Comparison of ENCODE assay signal across 1 cellular context in the genomic region with DNA sequence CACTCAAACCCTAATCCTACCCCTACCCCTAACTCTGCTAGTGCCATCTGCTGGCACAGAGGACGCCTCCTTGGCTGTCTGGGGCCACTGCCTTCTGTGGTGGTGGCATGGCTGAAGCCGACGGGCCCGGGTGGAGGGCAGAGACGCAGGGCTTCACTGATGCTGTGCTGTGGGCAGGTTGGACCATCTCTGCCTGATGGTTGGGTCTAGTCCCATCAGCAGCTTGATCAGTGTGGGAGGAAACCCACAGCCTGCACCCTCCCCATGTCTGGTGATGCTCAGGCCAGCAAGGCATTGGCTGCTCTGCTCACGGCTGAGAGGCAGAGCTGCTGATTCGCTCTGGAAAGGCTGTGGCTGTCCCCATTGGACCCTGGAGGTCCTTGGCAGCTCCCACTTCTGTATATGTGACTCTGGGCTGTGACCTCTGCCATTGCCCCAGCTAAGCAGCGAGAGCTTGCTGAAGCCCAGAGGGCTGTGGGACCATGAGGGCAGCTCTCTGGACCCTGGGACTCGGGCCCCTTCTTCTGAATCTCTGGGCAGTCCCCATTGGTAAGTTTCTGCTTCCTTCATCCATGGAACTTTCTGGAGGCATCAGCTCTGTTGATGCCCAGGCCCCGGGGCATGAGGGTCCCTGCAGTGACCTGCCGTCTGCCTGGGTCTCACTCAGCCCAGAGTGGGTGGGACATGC.
A peak's percentile ranks its signal among the peaks of the same experiment; 100 is the strongest.
TF ChIP-seq lines count a peak whose summit lies in the region.

A gene (plus strand): TSS at position 430 of the 688 bp plus-strand sequence. CDS start 53 bp downstream, at position 483.

TF ChIP-seq in K562, 482 proteins besides CTCF, POLR2A, EP300 and RAD21:
- TF ChIP-seq, protein P1, sequence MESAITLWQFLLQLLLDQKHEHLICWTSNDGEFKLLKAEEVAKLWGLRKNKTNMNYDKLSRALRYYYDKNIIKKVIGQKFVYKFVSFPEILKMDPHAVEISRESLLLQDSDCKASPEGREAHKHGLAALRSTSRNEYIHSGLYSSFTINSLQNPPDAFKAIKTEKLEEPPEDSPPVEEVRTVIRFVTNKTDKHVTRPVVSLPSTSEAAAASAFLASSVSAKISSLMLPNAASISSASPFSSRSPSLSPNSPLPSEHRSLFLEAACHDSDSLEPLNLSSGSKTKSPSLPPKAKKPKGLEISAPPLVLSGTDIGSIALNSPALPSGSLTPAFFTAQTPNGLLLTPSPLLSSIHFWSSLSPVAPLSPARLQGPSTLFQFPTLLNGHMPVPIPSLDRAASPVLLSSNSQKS (CRISPR knock-in tag; IDR thresholded peaks at IDR 0.05): no peak
- TF ChIP-seq, protein P2, sequence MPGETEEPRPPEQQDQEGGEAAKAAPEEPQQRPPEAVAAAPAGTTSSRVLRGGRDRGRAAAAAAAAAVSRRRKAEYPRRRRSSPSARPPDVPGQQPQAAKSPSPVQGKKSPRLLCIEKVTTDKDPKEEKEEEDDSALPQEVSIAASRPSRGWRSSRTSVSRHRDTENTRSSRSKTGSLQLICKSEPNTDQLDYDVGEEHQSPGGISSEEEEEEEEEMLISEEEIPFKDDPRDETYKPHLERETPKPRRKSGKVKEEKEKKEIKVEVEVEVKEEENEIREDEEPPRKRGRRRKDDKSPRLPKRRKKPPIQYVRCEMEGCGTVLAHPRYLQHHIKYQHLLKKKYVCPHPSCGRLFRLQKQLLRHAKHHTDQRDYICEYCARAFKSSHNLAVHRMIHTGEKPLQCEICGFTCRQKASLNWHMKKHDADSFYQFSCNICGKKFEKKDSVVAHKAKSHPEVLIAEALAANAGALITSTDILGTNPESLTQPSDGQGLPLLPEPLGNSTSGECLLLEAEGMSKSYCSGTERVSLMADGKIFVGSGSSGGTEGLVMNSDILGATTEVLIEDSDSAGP (CRISPR knock-in tag; IDR thresholded peaks at IDR 0.05): no peak
- TF ChIP-seq SMARCE1 (IDR thresholded peaks at IDR 0.05) (no peak), RCOR1 (IDR thresholded peaks at IDR 0.05; ENCODE audit: borderline replicate concordance in 1 of 2, low read depth in 2 of 2, low read length in 2 of 2) (peak in 1 of 2 experiments; percentile 67; a peak in 2 of 4 replicates), MXI1 (IDR thresholded peaks at IDR 0.05; ENCODE audit: low read depth, low read length) (no peak), SMARCA5 (IDR thresholded peaks at IDR 0.05) (no peak), ZNF133 (CRISPR knock-in tag; IDR thresholded peaks at IDR 0.05) (no peak), JUND (IDR thresholded peaks at IDR 0.05; ENCODE audit: borderline replicate concordance, low read depth, low read length) (0 out of 2 replicates have a peak, but pooled peaks have one; percentile 3), JUND (tag; IDR thresholded peaks at IDR 0.05; ENCODE audit: borderline replicate concordance, low read depth, low read length) (no peak), PHF8 (IDR thresholded peaks at IDR 0.05; ENCODE audit: borderline replicate concordance, low read length) (peak; percentile 9; the same call in 1 of the 2 replicates), TEAD4 (IDR thresholded peaks at IDR 0.05; ENCODE audit: low read length) (no peak), TEAD4 (CRISPR knock-in tag; IDR thresholded peaks at IDR 0.05; ENCODE audit: borderline replicate concordance) (no peak), COPS2 (conservative IDR thresholded peaks at IDR 0.05) (no peak), FOS (IDR thresholded peaks at IDR 0.05; ENCODE audit: extremely low read depth, insufficient read length) (peak; percentile 46), ESRRA (IDR thresholded peaks at IDR 0.05; ENCODE audit: borderline replicate concordance, low read depth) (no peak), NRF1 (conservative IDR thresholded peaks at IDR 0.05 in 1 of 2, IDR thresholded peaks at IDR 0.05 in 1 of 2) (peak; percentile 47 to 58), ZNF316 (IDR thresholded peaks at IDR 0.05) (no peak), NEUROD1 (IDR thresholded peaks at IDR 0.05; ENCODE audit: borderline replicate concordance, low read depth, low read length, partially characterized antibody) (peak; percentile 34), CTBP1 (IDR thresholded peaks at IDR 0.05; ENCODE audit: borderline replicate concordance) (peak; percentile 69; the same call in 1 of the 2 replicates), ELF2 (CRISPR knock-in tag; IDR thresholded peaks at IDR 0.05) (peak; percentile 39; the same call in 1 of the 2 replicates), BHLHE40 (IDR thresholded peaks at IDR 0.05; ENCODE audit: low read length) (peak; percentile 27; the same call in 1 of the 2 replicates), ZNF668 (CRISPR knock-in tag; IDR thresholded peaks at IDR 0.05) (no peak), SREBF1 (IDR thresholded peaks at IDR 0.05; ENCODE audit: borderline replicate concordance, low read depth, low read length) (peak; percentile 92)
- TF ChIP-seq, protein P3, sequence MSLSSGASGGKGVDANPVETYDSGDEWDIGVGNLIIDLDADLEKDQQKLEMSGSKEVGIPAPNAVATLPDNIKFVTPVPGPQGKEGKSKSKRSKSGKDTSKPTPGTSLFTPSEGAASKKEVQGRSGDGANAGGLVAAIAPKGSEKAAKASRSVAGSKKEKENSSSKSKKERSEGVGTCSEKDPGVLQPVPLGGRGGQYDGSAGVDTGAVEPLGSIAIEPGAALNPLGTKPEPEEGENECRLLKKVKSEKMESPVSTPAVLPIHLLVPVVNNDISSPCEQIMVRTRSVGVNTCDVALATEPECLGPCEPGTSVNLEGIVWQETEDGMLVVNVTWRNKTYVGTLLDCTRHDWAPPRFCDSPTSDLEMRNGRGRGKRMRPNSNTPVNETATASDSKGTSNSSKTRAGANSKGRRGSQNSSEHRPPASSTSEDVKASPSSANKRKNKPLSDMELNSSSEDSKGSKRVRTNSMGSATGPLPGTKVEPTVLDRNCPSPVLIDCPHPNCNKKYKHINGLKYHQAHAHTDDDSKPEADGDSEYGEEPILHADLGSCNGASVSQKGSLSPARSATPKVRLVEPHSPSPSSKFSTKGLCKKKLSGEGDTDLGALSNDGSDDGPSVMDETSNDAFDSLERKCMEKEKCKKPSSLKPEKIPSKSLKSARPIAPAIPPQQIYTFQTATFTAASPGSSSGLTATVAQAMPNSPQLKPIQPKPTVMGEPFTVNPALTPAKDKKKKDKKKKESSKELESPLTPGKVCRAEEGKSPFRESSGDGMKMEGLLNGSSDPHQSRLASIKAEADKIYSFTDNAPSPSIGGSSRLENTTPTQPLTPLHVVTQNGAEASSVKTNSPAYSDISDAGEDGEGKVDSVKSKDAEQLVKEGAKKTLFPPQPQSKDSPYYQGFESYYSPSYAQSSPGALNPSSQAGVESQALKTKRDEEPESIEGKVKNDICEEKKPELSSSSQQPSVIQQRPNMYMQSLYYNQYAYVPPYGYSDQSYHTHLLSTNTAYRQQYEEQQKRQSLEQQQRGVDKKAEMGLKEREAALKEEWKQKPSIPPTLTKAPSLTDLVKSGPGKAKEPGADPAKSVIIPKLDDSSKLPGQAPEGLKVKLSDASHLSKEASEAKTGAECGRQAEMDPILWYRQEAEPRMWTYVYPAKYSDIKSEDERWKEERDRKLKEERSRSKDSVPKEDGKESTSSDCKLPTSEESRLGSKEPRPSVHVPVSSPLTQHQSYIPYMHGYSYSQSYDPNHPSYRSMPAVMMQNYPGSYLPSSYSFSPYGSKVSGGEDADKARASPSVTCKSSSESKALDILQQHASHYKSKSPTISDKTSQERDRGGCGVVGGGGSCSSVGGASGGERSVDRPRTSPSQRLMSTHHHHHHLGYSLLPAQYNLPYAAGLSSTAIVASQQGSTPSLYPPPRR (CRISPR knock-in tag; IDR thresholded peaks at IDR 0.05; ENCODE audit: borderline replicate concordance): no peak
- TF ChIP-seq, protein P4, sequence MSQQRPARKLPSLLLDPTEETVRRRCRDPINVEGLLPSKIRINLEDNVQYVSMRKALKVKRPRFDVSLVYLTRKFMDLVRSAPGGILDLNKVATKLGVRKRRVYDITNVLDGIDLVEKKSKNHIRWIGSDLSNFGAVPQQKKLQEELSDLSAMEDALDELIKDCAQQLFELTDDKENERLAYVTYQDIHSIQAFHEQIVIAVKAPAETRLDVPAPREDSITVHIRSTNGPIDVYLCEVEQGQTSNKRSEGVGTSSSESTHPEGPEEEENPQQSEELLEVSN (IDR thresholded peaks at IDR 0.05; ENCODE audit: borderline replicate concordance in 1 of 2, extremely low read depth in 1 of 2, insufficient read depth in 1 of 2, insufficient read length in 1 of 2, low read depth in 1 of 2, low read length in 1 of 2, poor library complexity in 1 of 2, severe bottlenecking in 1 of 2): peak in 1 of 2 experiments; percentile 11
- TF ChIP-seq, protein P5, sequence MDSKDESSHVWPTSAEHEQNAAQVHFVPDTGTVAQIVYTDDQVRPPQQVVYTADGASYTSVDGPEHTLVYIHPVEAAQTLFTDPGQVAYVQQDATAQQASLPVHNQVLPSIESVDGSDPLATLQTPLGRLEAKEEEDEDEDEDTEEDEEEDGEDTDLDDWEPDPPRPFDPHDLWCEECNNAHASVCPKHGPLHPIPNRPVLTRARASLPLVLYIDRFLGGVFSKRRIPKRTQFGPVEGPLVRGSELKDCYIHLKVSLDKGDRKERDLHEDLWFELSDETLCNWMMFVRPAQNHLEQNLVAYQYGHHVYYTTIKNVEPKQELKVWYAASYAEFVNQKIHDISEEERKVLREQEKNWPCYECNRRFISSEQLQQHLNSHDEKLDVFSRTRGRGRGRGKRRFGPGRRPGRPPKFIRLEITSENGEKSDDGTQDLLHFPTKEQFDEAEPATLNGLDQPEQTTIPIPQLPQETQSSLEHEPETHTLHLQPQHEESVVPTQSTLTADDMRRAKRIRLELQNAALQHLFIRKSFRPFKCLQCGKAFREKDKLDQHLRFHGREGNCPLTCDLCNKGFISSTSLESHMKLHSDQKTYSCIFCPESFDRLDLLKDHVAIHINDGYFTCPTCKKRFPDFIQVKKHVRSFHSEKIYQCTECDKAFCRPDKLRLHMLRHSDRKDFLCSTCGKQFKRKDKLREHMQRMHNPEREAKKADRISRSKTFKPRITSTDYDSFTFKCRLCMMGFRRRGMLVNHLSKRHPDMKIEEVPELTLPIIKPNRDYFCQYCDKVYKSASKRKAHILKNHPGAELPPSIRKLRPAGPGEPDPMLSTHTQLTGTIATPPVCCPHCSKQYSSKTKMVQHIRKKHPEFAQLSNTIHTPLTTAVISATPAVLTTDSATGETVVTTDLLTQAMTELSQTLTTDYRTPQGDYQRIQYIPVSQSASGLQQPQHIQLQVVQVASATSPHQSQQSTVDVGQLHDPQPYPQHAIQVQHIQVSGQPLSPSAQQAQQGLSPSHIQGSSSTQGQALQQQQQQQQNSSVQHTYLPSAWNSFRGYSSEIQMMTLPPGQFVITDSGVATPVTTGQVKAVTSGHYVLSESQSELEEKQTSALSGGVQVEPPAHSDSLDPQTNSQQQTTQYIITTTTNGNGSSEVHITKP (IDR thresholded peaks at IDR 0.05; ENCODE audit: partially characterized antibody): peak; percentile 5
- TF ChIP-seq, protein P6, sequence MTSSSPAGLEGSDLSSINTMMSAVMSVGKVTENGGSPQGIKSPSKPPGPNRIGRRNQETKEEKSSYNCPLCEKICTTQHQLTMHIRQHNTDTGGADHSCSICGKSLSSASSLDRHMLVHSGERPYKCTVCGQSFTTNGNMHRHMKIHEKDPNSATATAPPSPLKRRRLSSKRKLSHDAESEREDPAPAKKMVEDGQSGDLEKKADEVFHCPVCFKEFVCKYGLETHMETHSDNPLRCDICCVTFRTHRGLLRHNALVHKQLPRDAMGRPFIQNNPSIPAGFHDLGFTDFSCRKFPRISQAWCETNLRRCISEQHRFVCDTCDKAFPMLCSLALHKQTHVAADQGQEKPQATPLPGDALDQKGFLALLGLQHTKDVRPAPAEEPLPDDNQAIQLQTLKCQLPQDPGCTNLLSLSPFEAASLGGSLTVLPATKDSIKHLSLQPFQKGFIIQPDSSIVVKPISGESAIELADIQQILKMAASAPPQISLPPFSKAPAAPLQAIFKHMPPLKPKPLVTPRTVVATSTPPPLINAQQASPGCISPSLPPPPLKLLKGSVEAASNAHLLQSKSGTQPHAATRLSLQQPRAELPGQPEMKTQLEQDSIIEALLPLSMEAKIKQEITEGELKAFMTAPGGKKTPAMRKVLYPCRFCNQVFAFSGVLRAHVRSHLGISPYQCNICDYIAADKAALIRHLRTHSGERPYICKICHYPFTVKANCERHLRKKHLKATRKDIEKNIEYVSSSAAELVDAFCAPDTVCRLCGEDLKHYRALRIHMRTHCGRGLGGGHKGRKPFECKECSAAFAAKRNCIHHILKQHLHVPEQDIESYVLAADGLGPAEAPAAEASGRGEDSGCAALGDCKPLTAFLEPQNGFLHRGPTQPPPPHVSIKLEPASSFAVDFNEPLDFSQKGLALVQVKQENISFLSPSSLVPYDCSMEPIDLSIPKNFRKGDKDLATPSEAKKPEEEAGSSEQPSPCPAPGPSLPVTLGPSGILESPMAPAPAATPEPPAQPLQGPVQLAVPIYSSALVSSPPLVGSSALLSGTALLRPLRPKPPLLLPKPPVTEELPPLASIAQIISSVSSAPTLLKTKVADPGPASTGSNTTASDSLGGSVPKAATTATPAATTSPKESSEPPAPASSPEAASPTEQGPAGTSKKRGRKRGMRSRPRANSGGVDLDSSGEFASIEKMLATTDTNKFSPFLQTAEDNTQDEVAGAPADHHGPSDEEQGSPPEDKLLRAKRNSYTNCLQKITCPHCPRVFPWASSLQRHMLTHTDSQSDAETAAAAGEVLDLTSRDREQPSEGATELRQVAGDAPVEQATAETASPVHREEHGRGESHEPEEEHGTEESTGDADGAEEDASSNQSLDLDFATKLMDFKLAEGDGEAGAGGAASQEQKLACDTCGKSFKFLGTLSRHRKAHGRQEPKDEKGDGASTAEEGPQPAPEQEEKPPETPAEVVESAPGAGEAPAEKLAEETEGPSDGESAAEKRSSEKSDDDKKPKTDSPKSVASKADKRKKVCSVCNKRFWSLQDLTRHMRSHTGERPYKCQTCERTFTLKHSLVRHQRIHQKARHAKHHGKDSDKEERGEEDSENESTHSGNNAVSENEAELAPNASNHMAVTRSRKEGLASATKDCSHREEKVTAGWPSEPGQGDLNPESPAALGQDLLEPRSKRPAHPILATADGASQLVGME (CRISPR knock-in tag; IDR thresholded peaks at IDR 0.05): peak; percentile 71; the same call in 1 of the 2 replicates
